11 cellular contexts compared by ENCODE assay signal in the genomic region with DNA sequence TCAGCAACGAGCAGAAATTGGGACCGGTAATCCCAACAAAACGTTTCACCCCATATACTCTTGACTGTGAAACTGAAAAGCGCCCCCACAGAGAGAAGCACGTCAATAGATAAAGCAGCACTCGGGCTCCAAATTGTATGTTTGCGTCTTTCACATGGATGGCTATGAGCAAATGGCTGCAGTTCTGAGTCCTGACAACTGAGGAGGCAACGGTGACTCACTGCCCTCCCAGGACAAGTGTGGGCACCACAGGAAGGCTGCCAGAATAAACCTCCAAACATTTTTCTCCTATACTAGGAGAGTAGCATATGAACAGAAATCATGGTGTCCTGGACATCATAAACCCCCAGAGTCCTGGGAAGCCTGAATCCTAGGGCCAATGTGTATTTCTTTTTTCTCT. TPM values are rescaled to one million over a fixed set of nuclear protein-coding genes. Genes with fewer than 3 reads are reported as not detected.
DNase-seq lines count a peak whose midpoint lies in the region; ATAC-seq and TF ChIP-seq lines count a peak whose summit lies in the region.
"Had no signal": no experiment of that assay in that cellular context is flagged by ENCODE, and none has a peak within 500 bp of the region (broad histone marks: within the 10 kb centered on the region; RNA-seq: fewer than 3 reads in every experiment).

No MANE protein-coding gene starts in this region.

- H3K9me3 ChIP-seq in upper lobe of right lung (no peaks in the 10 kb centered on the region), gastroesophageal sphincter (no peaks in the 10 kb centered on the region)

- peak; percentile 49 to 59 for ATAC-seq in activated T-cell treated with anti-CD3 and anti-CD28 coated beads, Interleukin-2, amount 50 U/mL, for 4 hours
- ATAC-seq in upper lobe of right lung (no peak), gastroesophageal sphincter (no peak), GM18511 (IDR thresholded peaks at IDR 0.05; ENCODE audit: unreplicated experiment) (no peak)
- ATAC-seq: stimulated activated memory B cell treated with anti-CD40 and anti-IgM and Interleukin-4, amounts not matched to agents 10 μg/mL and 1 μg/mL and 100 μg/mL, for 72 hours had no signal

- H3K27me3 ChIP-seq in upper lobe of right lung (no peaks in the 10 kb centered on the region), gastroesophageal sphincter (no peaks in the 10 kb centered on the region)

- H3K4me3 ChIP-seq in foreskin fibroblast (ENCODE audit: low read depth in 1 of 2, low read length in 2 of 2) (no peak overlapping the region), upper lobe of right lung (no peak overlapping the region), gastroesophageal sphincter (no peak overlapping the region)

- no peak overlapping the region for H3K27ac ChIP-seq in upper lobe of right lung
- no peak overlapping the region for H3K27ac ChIP-seq in gastroesophageal sphincter

- no peaks in the 10 kb centered on the region for H3K9me3 Mint-ChIP-seq in activated T-cell treated with anti-CD3 and anti-CD28 coated beads, Interleukin-2, amount 50 U/mL, for 4 hours
- H3K9me3 Mint-ChIP-seq: stimulated activated memory B cell treated with anti-CD40 and anti-IgM and Interleukin-4, amounts not matched to agents 10 μg/mL and 1 μg/mL and 100 μg/mL, for 72 hours had no signal

- WGBS in gastroesophageal sphincter (ENCODE audit: low coverage in 1 of 2), 2 donors, result 63 to 69% methylated on average over 7 to 8 of the region's 8 CpGs

- H3K36me3 Mint-ChIP-seq in activated T-cell treated with anti-CD3 and anti-CD28 coated beads, Interleukin-2, amount 50 U/mL, for 4 hours (ENCODE audit: insufficient read depth), result peaks cover 36% of the 10 kb centered on the region

- no peaks in the 10 kb centered on the region for H3K27me3 Mint-ChIP-seq in activated T-cell treated with anti-CD3 and anti-CD28 coated beads, Interleukin-2, amount 50 U/mL, for 4 hours (ENCODE audit: low read depth)
- H3K27me3 Mint-ChIP-seq: stimulated activated memory B cell treated with anti-CD40 and anti-IgM and Interleukin-4, amounts not matched to agents 10 μg/mL and 1 μg/mL and 100 μg/mL, for 72 hours had no signal

- peaks cover 98% of the 10 kb centered on the region for H3K4me1 Mint-ChIP-seq in activated T-cell treated with anti-CD3 and anti-CD28 coated beads, Interleukin-2, amount 50 U/mL, for 4 hours (ENCODE audit: low read depth)

- TF ChIP-seq POLR2A in gastroesophageal sphincter (IDR thresholded peaks at IDR 0.05), result no peak

- H3K4me1 ChIP-seq in upper lobe of right lung (peaks cover 3% of the 10 kb centered on the region), gastroesophageal sphincter (no peaks in the 10 kb centered on the region)

- peak overlapping the region; percentile 29 for H3K4me3 Mint-ChIP-seq in activated T-cell treated with anti-CD3 and anti-CD28 coated beads, Interleukin-2, amount 50 U/mL, for 4 hours
- H3K4me3 Mint-ChIP-seq: stimulated activated memory B cell treated with anti-CD40 and anti-IgM and Interleukin-4, amounts not matched to agents 10 μg/mL and 1 μg/mL and 100 μg/mL, for 72 hours had no signal

- TF ChIP-seq EP300 in gastroesophageal sphincter (IDR thresholded peaks at IDR 0.05), result no peak

- DNase-seq in stimulated activated CD4-positive, alpha-beta T cell treated with anti-CD3 and anti-CD28 coated beads, Interleukin-15, amount 100 ng/mL, for 48 hours (ENCODE audit: low read depth in 2 of 2), result peak; percentile 41 to 45
- DNase-seq in stimulated activated CD4-positive, alpha-beta T cell treated with anti-CD3 and anti-CD28 coated beads, Interleukin-12 subunit alpha, Interleukin-12 subunit beta, amount 100 ng/mL, for 4 hours, result no peak
- DNase-seq in activated T-cell treated with anti-CD3 and anti-CD28 coated beads, Interleukin-2, amount 50 U/mL, for 4 hours, result no peak
- peak; percentile 6 to 33 for DNase-seq in foreskin fibroblast
- peak; percentile 29 for DNase-seq in upper lobe of right lung
- DNase-seq in GM19240 (ENCODE audit: insufficient read length, low spot score), result no peak
- DNase-seq: DMS153, NCI-H345 had no signal

- H3K36me3 ChIP-seq in upper lobe of right lung (no peaks in the 10 kb centered on the region), gastroesophageal sphincter (no peaks in the 10 kb centered on the region)

- TF ChIP-seq CTCF in foreskin fibroblast (IDR thresholded peaks at IDR 0.05; ENCODE audit: low read depth, low read length), result no peak
- TF ChIP-seq CTCF in upper lobe of right lung (IDR thresholded peaks at IDR 0.05), result no peak
- TF ChIP-seq CTCF in gastroesophageal sphincter (IDR thresholded peaks at IDR 0.05), result no peak

- intact Hi-C loops in upper lobe of right lung (cut with DNase I), result no loop called here

RNA-seq across cellular contexts. Expression of gene SEMA4D, which starts 36.6 kb away (rescaled TPM):
- total RNA-seq in activated T-cell treated with anti-CD3 and anti-CD28 coated beads, Interleukin-2, amount 50 U/mL, for 4 hours, result 100 to 1,000 TPM; 248 to 348 (median 344) TPM
- 46.2 TPM for total RNA-seq in upper lobe of right lung
- total RNA-seq in gastroesophageal sphincter, result 10 to 100 TPM in 1 of 4 donors, 1 to 10 TPM in 3; 4.4 to 12.0 (median 6.5) TPM

Comparison
In these comparisons a context has a peak if more than half of its experiments do, and no peak if none do; other contexts are left out.
1. DNase-seq: peak in stimulated activated CD4-positive, alpha-beta T cell treated with anti-CD3 and anti-CD28 coated beads, Interleukin-15, amount 100 ng/mL, for 48 hours (2 of 2), foreskin fibroblast (2 of 2) and upper lobe of right lung (single experiment); none in stimulated activated CD4-positive, alpha-beta T cell treated with anti-CD3 and anti-CD28 coated beads, Interleukin-12 subunit alpha, Interleukin-12 subunit beta, amount 100 ng/mL, for 4 hours (single experiment), activated T-cell treated with anti-CD3 and anti-CD28 coated beads, Interleukin-2, amount 50 U/mL, for 4 hours (single experiment) and GM19240 (single experiment).
2. ATAC-seq: peak in activated T-cell treated with anti-CD3 and anti-CD28 coated beads, Interleukin-2, amount 50 U/mL, for 4 hours (2 of 2); none in upper lobe of right lung (single experiment), gastroesophageal sphincter (single experiment) and GM18511 (single experiment).